In the genomic region with DNA sequence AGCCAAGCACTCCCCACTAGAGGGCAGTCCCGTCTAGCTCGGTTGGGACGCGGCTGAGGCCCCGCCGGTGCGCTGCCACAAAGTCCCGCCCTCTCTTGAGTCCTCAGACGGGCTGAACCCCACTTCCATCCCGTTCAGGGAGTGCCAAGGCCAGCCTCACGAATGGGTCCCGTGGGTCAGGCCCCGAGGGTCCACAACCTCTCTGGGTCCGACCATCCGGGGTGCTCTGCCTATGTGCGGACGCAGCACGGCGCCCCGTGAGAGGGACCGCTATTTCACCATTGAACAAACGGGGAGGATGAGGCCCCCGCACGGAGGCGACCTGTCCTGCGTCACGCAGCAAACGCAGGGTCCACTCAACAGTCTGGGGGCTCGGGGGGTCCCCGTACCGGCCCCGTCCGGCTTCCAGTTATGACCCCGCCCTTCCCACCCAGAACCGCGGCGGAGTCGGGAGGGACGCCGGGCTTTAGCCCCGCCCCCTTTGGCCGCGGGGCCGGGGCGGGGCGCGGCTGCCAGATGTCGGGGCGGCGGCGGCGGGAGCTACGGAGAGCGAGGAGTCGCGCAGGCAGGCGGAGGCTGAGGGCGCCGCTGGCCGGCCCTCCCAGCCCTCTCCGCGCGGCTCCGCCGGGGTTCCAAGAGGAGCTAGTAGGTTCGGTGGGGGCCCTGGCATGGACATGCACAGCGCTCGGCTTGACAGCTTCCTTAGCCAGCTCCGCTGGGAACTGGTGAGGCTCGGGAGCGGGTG, we compare ENCODE assay signal across 8 cellular contexts. TPM values are rescaled to one million over a fixed set of nuclear protein-coding genes. Genes with fewer than 3 reads are reported as not detected.
DNase-seq lines count a peak whose midpoint lies in the region; ATAC-seq and TF ChIP-seq lines count a peak whose summit lies in the region.

A gene (plus strand): TSS at position 543 of the 745 bp plus-strand sequence. CDS start 132 bp downstream, at position 675.

- peak; percentile 29 for TF ChIP-seq POLR2A in esophagus muscularis mucosa (IDR thresholded peaks at IDR 0.05; ENCODE audit: low read depth)

- peaks cover 0 to 4% (median 0%) of the 10 kb centered on the region in 4 donors for H3K27me3 ChIP-seq in esophagus muscularis mucosa

- H3K4me3 ChIP-seq in esophagus muscularis mucosa = peak within 1 kb of the TSS; percentile 70 to 99 (median 85)

- ATAC-seq in GM19468 (IDR thresholded peaks at IDR 0.05; ENCODE audit: extremely low read depth, unreplicated experiment) = peak; percentile 11
- peak; percentile 86 to 87 for ATAC-seq in activated T-cell treated with anti-CD3 and anti-CD28 coated beads, Interleukin-2, amount 50 U/mL, for 4 hours

- WGBS in esophagus muscularis mucosa = no CpG with 5 or more reads among the region's 71 CpGs

- BruUV-seq in Calu3 (replicated peaks; lab: Mats Ljungman, UMichigan) = no TSS peak

- TF ChIP-seq CTCF in Calu3 (IDR thresholded peaks at IDR 0.05; ENCODE audit: unreplicated experiment) (peak; percentile 76), esophagus muscularis mucosa (IDR thresholded peaks at IDR 0.05) (peak; percentile 88 to 94 (median 90))

- H3K36me3 ChIP-seq in esophagus muscularis mucosa = peaks cover 0 to 13% (median 2%) of the 10 kb centered on the region in 4 donors

- intact Hi-C loops in Calu3 (cut with micrococcal nuclease; ENCODE audit: unreplicated experiment) = loop anchor here (5.0 kb wide), 2 partner anchors 34 to 104 kb away; no protein-coding TSS in a partner anchor
- intact Hi-C loops in esophagus muscularis mucosa (cut with DNase I) = loop anchor here (1.0 to 2.0 kb wide), 2 partner anchors 36 to 104 kb away; no protein-coding TSS in a partner anchor

- TF ChIP-seq EP300 in esophagus muscularis mucosa (IDR thresholded peaks at IDR 0.05) = no peak

- no peaks in the 10 kb centered on the region for H3K9me3 Mint-ChIP-seq in Calu3 (ENCODE audit: low read depth, unreplicated experiment)
- H3K9me3 Mint-ChIP-seq in activated T-cell treated with anti-CD3 and anti-CD28 coated beads, Interleukin-2, amount 50 U/mL, for 4 hours = no peaks in the 10 kb centered on the region

- H3K27ac ChIP-seq in esophagus muscularis mucosa (replicated peaks in 1 of 4) = peak within 1 kb of the TSS; percentile 87 to 98 (median 91)

- no peaks in the 10 kb centered on the region for H3K9me3 ChIP-seq in esophagus muscularis mucosa

- peaks cover 46 to 65% (median 62%) of the 10 kb centered on the region in 4 donors for H3K4me1 ChIP-seq in esophagus muscularis mucosa

- CTCF ChIA-PET in Calu3 (lab: Charles Lee) = interaction anchor here (0.6 to 2.5 kb wide), 16 partner anchors 11 to 350 kb away, joined by 3 to 17 read pairs (median 5); a partner anchor contains a TSS

- H3K27ac Mint-ChIP-seq in Calu3 (ENCODE audit: unreplicated experiment) = peak within 1 kb of the TSS; percentile 2

- H3K4me3 Mint-ChIP-seq in Calu3 (ENCODE audit: low read depth, unreplicated experiment) = peak within 1 kb of the TSS; percentile 63
- H3K4me3 Mint-ChIP-seq in activated T-cell treated with anti-CD3 and anti-CD28 coated beads, Interleukin-2, amount 50 U/mL, for 4 hours = peak within 1 kb of the TSS; percentile 85

- H3K36me3 Mint-ChIP-seq in Calu3 (ENCODE audit: insufficient read depth, unreplicated experiment) = peaks cover 12% of the 10 kb centered on the region
- no peaks in the 10 kb centered on the region for H3K36me3 Mint-ChIP-seq in activated T-cell treated with anti-CD3 and anti-CD28 coated beads, Interleukin-2, amount 50 U/mL, for 4 hours (ENCODE audit: insufficient read depth)

- peaks cover 39% of the 10 kb centered on the region for H3K27me3 Mint-ChIP-seq in Calu3 (ENCODE audit: unreplicated experiment)
- H3K27me3 Mint-ChIP-seq in activated T-cell treated with anti-CD3 and anti-CD28 coated beads, Interleukin-2, amount 50 U/mL, for 4 hours (ENCODE audit: low read depth) = no peaks in the 10 kb centered on the region

- peaks cover 12% of the 10 kb centered on the region for H3K4me1 Mint-ChIP-seq in Calu3 (ENCODE audit: low read depth, unreplicated experiment)
- peaks cover 37% of the 10 kb centered on the region for H3K4me1 Mint-ChIP-seq in activated T-cell treated with anti-CD3 and anti-CD28 coated beads, Interleukin-2, amount 50 U/mL, for 4 hours (ENCODE audit: low read depth)

- DNase-seq in Calu3 (peak; percentile 88), HT1080 (ENCODE audit: low read depth) (peak; percentile 77), OCI-M1 (lab: John Stamatoyannopoulos, UW) (peak; percentile 87), esophagus muscularis mucosa (ENCODE audit: extremely low spot score) (peak; percentile 97), myocyte (ENCODE audit: low read depth) (peak; percentile 88)
- peak; percentile 85 for DNase-seq in activated T-cell treated with anti-CD3 and anti-CD28 coated beads, Interleukin-2, amount 50 U/mL, for 4 hours
- peak; percentile 73 to 80 for DNase-seq in stimulated activated CD8-positive, alpha-beta memory T cell treated with anti-CD3 and anti-CD28 coated beads, Interleukin-7, amount 100 ng/mL, for 4 hours (ENCODE audit: low read depth in 2 of 2)

RNA-seq across cellular contexts. Expression of the gene that starts here (rescaled TPM):
- total RNA-seq in Calu3 (2022) (0.35 TPM in 1 of 2 replicates, not detected in the other), esophagus muscularis mucosa (1 to 10 TPM; 3.3 to 5.8 (median 4.0) TPM), myocyte (1.8 and 4.3 TPM in 2 replicates)
- 1.6 and 5.1 TPM in 2 replicates for total RNA-seq in HT1080 (2014; rRNA removed; shearing (Covaris generic))
- polyA plus RNA-seq in HT1080 (2015; cell fraction: cytosol; rRNA removed) = 2.3 TPM in 2 replicates
- polyA plus RNA-seq in HT1080 (2015; cell fraction: nucleus; rRNA removed) = 0.44 and 1.3 TPM in 2 replicates
- total RNA-seq in activated T-cell treated with anti-CD3 and anti-CD28 coated beads, Interleukin-2, amount 50 U/mL, for 4 hours = 1 to 10 TPM; 1.4 to 1.8 (median 1.4) TPM
- 3.1 TPM for polyA plus RNA-seq in myocyte (2012)

Comparison
In these comparisons a context has a peak if more than half of its experiments do, and no peak if none do; other contexts are left out.
1. Peak in every context shown above with its lines: DNase-seq, ATAC-seq, H3K4me3 ChIP-seq and H3K27ac ChIP-seq.
2. Peak in DNase-seq in Calu3; RNA of the gene not detected or under 1 TPM.